In genomic region chr19:9818734-9819589, GRCh38 we compare ENCODE assay signal across 8 cellular contexts. TPM values are rescaled to one million over a fixed set of nuclear protein-coding genes. Genes with fewer than 3 reads are reported as not detected.
A peak's percentile ranks its signal among the peaks of the same experiment; 100 is the strongest.
DNase-seq lines count a peak whose midpoint lies in the region; ATAC-seq and TF ChIP-seq lines count a peak whose summit lies in the region.

Gene FBXL12 (minus strand): TSS chr19:9819079. CDS start chr19:9818813, 266 bp downstream.

- POLR2A ChIA-PET in activated CD4-positive, alpha-beta memory T cell treated with anti-CD3 and anti-CD28 coated beads for 36 hours (lab: Charles Lee): interaction anchor here (0.6 to 1.0 kb wide), 3 partner anchors 8 to 212 kb away, joined by 3 to 8 read pairs (median 6); partner anchors contain the start of gene UBL5

- no peaks in the 10 kb centered on the region for H3K9me3 ChIP-seq in liver (ENCODE audit: control insufficient read depth in 4 of 4, low read length in 3 of 4)

- H3K4me1 ChIP-seq in liver (ENCODE audit: control insufficient read depth in 4 of 4, insufficient read depth in 4 of 4, low read length in 3 of 4): peaks cover 7 to 18% (median 16%) of the 10 kb centered on the region in 4 donors

- H3K9me3 Mint-ChIP-seq in CD14-positive monocyte: peaks cover 8 to 20% (median 12%) of the 10 kb centered on the region in 7 donors
- H3K9me3 Mint-ChIP-seq in activated CD4-positive, alpha-beta memory T cell treated with anti-CD3 and anti-CD28 coated beads for 36 hours: peaks cover 11% of the 10 kb centered on the region

- intact Hi-C loops in CD14-positive monocyte (cut with micrococcal nuclease): loop anchor here (1.0 to 10.0 kb wide), 4 partner anchors 16 to 1894 kb away; partner anchors contain the start of genes CTXN1 (in 1 of the 2), MBD3L1 (in 1 of the 2), PIN1 (in 1 of the 2) and SNAPC2 (in 1 of the 2)
- intact Hi-C loops in activated CD4-positive, alpha-beta memory T cell treated with anti-CD3 and anti-CD28 coated beads for 36 hours (cut with micrococcal nuclease): loop anchor here (1.0 to 2.0 kb wide), 5 partner anchors 8 to 50 kb away; partner anchors contain the start of genes PIN1, UBL5 and ZNF846

- H3K27me3 Mint-ChIP-seq in CD14-positive monocyte (ENCODE audit: low read depth in 3 of 3): no peaks in the 10 kb centered on the region
- no peaks in the 10 kb centered on the region for H3K27me3 Mint-ChIP-seq in activated CD4-positive, alpha-beta memory T cell treated with anti-CD3 and anti-CD28 coated beads for 36 hours

- ATAC-seq in GM19397 (IDR thresholded peaks at IDR 0.05; ENCODE audit: unreplicated experiment) (peak; percentile 85), HG03571 (IDR thresholded peaks at IDR 0.05; ENCODE audit: unreplicated experiment) (peak; percentile 76)

- CTCF ChIA-PET in activated CD4-positive, alpha-beta memory T cell treated with anti-CD3 and anti-CD28 coated beads for 36 hours (lab: Charles Lee): interaction anchor here (0.7 to 1.0 kb wide), 2 partner anchors 10 to 25 kb away, joined by 3 read pairs; no protein-coding TSS in a partner anchor

- H3K27ac ChIP-seq in liver (ENCODE audit: low read depth in 1 of 2, low read length in 2 of 2): peak within 1 kb of the TSS; percentile 88 to 91

- no peaks in the 10 kb centered on the region for H3K27me3 ChIP-seq in liver (ENCODE audit: control insufficient read depth in 4 of 4, insufficient read depth in 4 of 4, low read length in 3 of 4)

- H3K9ac ChIP-seq in liver (ENCODE audit: low read depth in 1 of 2, low read length in 2 of 2): peak within 1 kb of the TSS; percentile 69 to 75

- H3K36me3 Mint-ChIP-seq in CD14-positive monocyte: peaks cover 23 to 39% of the 10 kb centered on the region in 2 donors
- H3K36me3 Mint-ChIP-seq in activated CD4-positive, alpha-beta memory T cell treated with anti-CD3 and anti-CD28 coated beads for 36 hours: peaks cover 23% of the 10 kb centered on the region

- H3K4me3 Mint-ChIP-seq in CD14-positive monocyte: peak within 1 kb of the TSS; percentile 87 to 92
- H3K4me3 Mint-ChIP-seq in activated CD4-positive, alpha-beta memory T cell treated with anti-CD3 and anti-CD28 coated beads for 36 hours: peak within 1 kb of the TSS; percentile 88

- peak within 1 kb of the TSS; percentile 86 to 92 (median 90) for H3K4me3 ChIP-seq in liver (ENCODE audit: low read depth in 1 of 3, low read length in 3 of 3)

- peaks cover 20% of the 10 kb centered on the region for H3K4me1 Mint-ChIP-seq in CD14-positive monocyte
- peaks cover 28% of the 10 kb centered on the region for H3K4me1 Mint-ChIP-seq in activated CD4-positive, alpha-beta memory T cell treated with anti-CD3 and anti-CD28 coated beads for 36 hours (ENCODE audit: low read depth)

- WGBS in liver: under 1% methylated on average over 81 of the region's 81 CpGs

- TF ChIP-seq RAD21 in liver (IDR thresholded peaks at IDR 0.05): peak in 1 of 2 donors; percentile 12

- DNase-seq in CD14-positive monocyte (ENCODE audit: low spot score): peak; percentile 100
- DNase-seq in NCI-H82 treated with DMSO at 0.1 percent for 48 hours (lab: John Stamatoyannopoulos, UW; ENCODE audit: unreplicated experiment): peak; percentile 96
- peak; percentile 100 for DNase-seq in activated CD4-positive, alpha-beta memory T cell treated with anti-CD3 and anti-CD28 coated beads for 36 hours
- DNase-seq in dermis microvascular lymphatic vessel endothelial cell (ENCODE audit: low read depth in 2 of 2): peak; percentile 98 to 100
- DNase-seq in stimulated activated CD4-positive, alpha-beta T cell treated with anti-CD3 and anti-CD28 coated beads, Interleukin-4, amount 100 ng/mL, for 24 hours: peak; percentile 100

- peak within 1 kb of the TSS; percentile 96 to 98 (median 97) for H3K27ac Mint-ChIP-seq in CD14-positive monocyte
- peak within 1 kb of the TSS; percentile 91 for H3K27ac Mint-ChIP-seq in activated CD4-positive, alpha-beta memory T cell treated with anti-CD3 and anti-CD28 coated beads for 36 hours

- TF ChIP-seq CTCF in CD14-positive monocyte (IDR thresholded peaks at IDR 0.05) (no peak), liver (IDR thresholded peaks at IDR 0.05; ENCODE audit: low read depth, low read length, missing input control) (no peak)

- H3K36me3 ChIP-seq in liver (ENCODE audit: control insufficient read depth in 4 of 4, insufficient read depth in 3 of 4, low read depth in 1 of 4, low read length in 3 of 4): peaks cover 0 to 2% (median 0%) of the 10 kb centered on the region in 4 donors

TF ChIP-seq in liver, 16 proteins besides CTCF, POLR2A, EP300 and RAD21:
- TF ChIP-seq HNF4A (conservative IDR thresholded peaks at IDR 0.05) (peak; percentile 82 to 87), NR2F2 (IDR thresholded peaks at IDR 0.05) (peak; percentile 77), FOXA1 (IDR thresholded peaks at IDR 0.05) (peak; percentile 43), FOXA2 (IDR thresholded peaks at IDR 0.05) (no peak), YY1 (IDR thresholded peaks at IDR 0.05) (peak; percentile 96), SP1 (IDR thresholded peaks at IDR 0.05) (peak; percentile 99), EGR1 (IDR thresholded peaks at IDR 0.05; ENCODE audit: low read depth in 2 of 2) (peak in 1 of 2 donors; percentile 11), GABPA (IDR thresholded peaks at IDR 0.05 in 1 of 2, conservative IDR thresholded peaks at IDR 0.05 in 1 of 2) (peak; percentile 84 to 94), JUND (IDR thresholded peaks at IDR 0.05) (peak; percentile 29 to 38), RXRA (IDR thresholded peaks at IDR 0.05) (peak; percentile 3 to 73), TAF1 (conservative IDR thresholded peaks at IDR 0.05) (peak; percentile 82), HNF4G (IDR thresholded peaks at IDR 0.05) (peak; percentile 92), ATF3 (IDR thresholded peaks at IDR 0.05) (no peak), ZBTB33 (IDR thresholded peaks at IDR 0.05) (peak; percentile 55)
- TF ChIP-seq, protein P1, sequence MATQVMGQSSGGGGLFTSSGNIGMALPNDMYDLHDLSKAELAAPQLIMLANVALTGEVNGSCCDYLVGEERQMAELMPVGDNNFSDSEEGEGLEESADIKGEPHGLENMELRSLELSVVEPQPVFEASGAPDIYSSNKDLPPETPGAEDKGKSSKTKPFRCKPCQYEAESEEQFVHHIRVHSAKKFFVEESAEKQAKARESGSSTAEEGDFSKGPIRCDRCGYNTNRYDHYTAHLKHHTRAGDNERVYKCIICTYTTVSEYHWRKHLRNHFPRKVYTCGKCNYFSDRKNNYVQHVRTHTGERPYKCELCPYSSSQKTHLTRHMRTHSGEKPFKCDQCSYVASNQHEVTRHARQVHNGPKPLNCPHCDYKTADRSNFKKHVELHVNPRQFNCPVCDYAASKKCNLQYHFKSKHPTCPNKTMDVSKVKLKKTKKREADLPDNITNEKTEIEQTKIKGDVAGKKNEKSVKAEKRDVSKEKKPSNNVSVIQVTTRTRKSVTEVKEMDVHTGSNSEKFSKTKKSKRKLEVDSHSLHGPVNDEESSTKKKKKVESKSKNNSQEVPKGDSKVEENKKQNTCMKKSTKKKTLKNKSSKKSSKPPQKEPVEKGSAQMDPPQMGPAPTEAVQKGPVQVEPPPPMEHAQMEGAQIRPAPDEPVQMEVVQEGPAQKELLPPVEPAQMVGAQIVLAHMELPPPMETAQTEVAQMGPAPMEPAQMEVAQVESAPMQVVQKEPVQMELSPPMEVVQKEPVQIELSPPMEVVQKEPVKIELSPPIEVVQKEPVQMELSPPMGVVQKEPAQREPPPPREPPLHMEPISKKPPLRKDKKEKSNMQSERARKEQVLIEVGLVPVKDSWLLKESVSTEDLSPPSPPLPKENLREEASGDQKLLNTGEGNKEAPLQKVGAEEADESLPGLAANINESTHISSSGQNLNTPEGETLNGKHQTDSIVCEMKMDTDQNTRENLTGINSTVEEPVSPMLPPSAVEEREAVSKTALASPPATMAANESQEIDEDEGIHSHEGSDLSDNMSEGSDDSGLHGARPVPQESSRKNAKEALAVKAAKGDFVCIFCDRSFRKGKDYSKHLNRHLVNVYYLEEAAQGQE (IDR thresholded peaks at IDR 0.05): peak; percentile 88
- TF ChIP-seq, protein P2, sequence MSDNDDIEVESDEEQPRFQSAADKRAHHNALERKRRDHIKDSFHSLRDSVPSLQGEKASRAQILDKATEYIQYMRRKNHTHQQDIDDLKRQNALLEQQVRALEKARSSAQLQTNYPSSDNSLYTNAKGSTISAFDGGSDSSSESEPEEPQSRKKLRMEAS (IDR thresholded peaks at IDR 0.05): peak; percentile 83

RNA-seq across cellular contexts. Expression of gene FBXL12, which starts in this region (rescaled TPM):
- 1 to 10 TPM; 6.6 to 8.1 TPM for polyA plus RNA-seq in CD14-positive monocyte
- total RNA-seq in activated CD4-positive, alpha-beta memory T cell treated with anti-CD3 and anti-CD28 coated beads for 36 hours: 10 to 100 TPM; 20.7 to 22.0 TPM
- total RNA-seq in dermis microvascular lymphatic vessel endothelial cell: 6.3 and 9.5 TPM in 2 replicates
- 10 to 100 TPM; 10.2 to 10.3 TPM for total RNA-seq in liver
- polyA plus RNA-seq in liver: 10 to 100 TPM in 1 of 2 donors, 1 to 10 TPM in 1; 10.0 to 11.7 TPM

Comparison
In these comparisons a context has a peak if more than half of its experiments do, and no peak if none do; other contexts are left out.
1. Peak in every context shown above with its lines: DNase-seq, ATAC-seq, H3K4me3 ChIP-seq and H3K27ac ChIP-seq.